ENCODE assay signal across 9 cellular contexts in the genomic region with DNA sequence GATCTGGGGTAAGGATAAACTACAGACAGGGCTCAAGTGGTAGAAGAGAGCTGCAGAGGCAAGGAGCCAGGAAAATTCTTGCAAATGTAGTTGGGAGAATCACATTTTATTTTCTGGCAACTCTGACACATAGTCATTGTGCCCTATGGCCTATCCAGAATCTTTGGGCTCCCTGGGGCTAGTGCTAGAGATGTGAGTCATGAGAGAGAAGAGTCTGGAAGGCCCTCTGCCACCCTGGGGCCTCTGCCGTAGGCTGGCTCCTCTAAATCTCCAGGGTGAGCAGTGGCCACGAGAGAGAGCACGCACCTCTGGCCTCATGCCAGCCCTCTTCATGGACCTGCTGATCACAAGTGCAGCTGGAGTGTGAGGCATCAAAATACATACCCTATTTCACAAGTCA.
DNase-seq lines count a peak whose midpoint lies in the region; ATAC-seq, FAIRE-seq and TF ChIP-seq lines count a peak whose summit lies in the region.
"Had no signal": no experiment of that assay in that cellular context is flagged by ENCODE, and none has a peak within 500 bp of the region (broad histone marks: within the 10 kb centered on the region; RNA-seq: fewer than 3 reads in every experiment).

No MANE protein-coding gene starts in this region.

- H3K9me3 Mint-ChIP-seq in CD8-positive, alpha-beta memory T cell = peaks cover 0 to 1% (median 0%) of the 10 kb centered on the region in 5 donors
- H3K9me3 Mint-ChIP-seq: activated naive CD4-positive, alpha-beta T cell treated with anti-CD3 and anti-CD28 coated beads, Interleukin-2, amount 50 U/mL, for 72 hours had no signal

- no peaks in the 10 kb centered on the region for H3K27me3 ChIP-seq in K562 (ENCODE audit: control insufficient read depth in 2 of 2, insufficient read depth in 2 of 2, low read length in 2 of 2)
- H3K27me3 ChIP-seq in lower lobe of right lung (ENCODE audit: low read depth) = no peaks in the 10 kb centered on the region
- H3K27me3 ChIP-seq in CD8-positive, alpha-beta memory T cell (ENCODE audit: insufficient read depth, low read length, poor library complexity, severe bottlenecking) = no peaks in the 10 kb centered on the region

- no peaks in the 10 kb centered on the region for H3K36me3 ChIP-seq in K562 (ENCODE audit: control insufficient read depth, insufficient read depth, low read length)
- H3K36me3 ChIP-seq in lower lobe of right lung = no peaks in the 10 kb centered on the region
- H3K36me3 ChIP-seq in OCI-LY7 (ENCODE audit: insufficient read depth, low read length) = no peaks in the 10 kb centered on the region
- H3K36me3 ChIP-seq in CD8-positive, alpha-beta memory T cell (ENCODE audit: insufficient read depth, low read length) = no peaks in the 10 kb centered on the region

- 0 out of 4 replicates have a peak overlapping the region, but pooled peaks of 1 of the 2 experiments have one; percentile 31 for H3K9ac ChIP-seq in K562 (ENCODE audit: insufficient read depth in 1 of 2, low read depth in 2 of 2, low read length in 2 of 2)

- FAIRE-seq in K562 (lab: Jason Lieb, UNC) = no peak

- H3K36me3 Mint-ChIP-seq in CD8-positive, alpha-beta memory T cell = no peaks in the 10 kb centered on the region

- H3K79me2 ChIP-seq in K562 (ENCODE audit: control insufficient read depth, insufficient read depth, low read length) (no peaks in the 10 kb centered on the region), OCI-LY7 (ENCODE audit: insufficient read depth, low read depth, low read length) (no peaks in the 10 kb centered on the region)

- H3K9me2 ChIP-seq in OCI-LY7 (ENCODE audit: insufficient read depth, low read length) = no peaks in the 10 kb centered on the region

- H3K4me2 ChIP-seq in K562 (ENCODE audit: insufficient read depth, low read length) (no peak overlapping the region), OCI-LY7 (ENCODE audit: low read length) (no peak overlapping the region)

- intact Hi-C loops in K562 (cut with micrococcal nuclease) = no loop called here
- intact Hi-C loops in lower lobe of right lung (cut with DNase I) = no loop called here
- intact Hi-C loops in OCI-LY7 (cut with micrococcal nuclease; ENCODE audit: unreplicated experiment) = no loop called here

- no peak for TF ChIP-seq POLR2A in K562 (conservative IDR thresholded peaks at IDR 0.05)

- H4K20me1 ChIP-seq in K562 (replicated peaks; ENCODE audit: control insufficient read depth, insufficient read depth, low read length) = no peaks in the 10 kb centered on the region
- H4K20me1 ChIP-seq in OCI-LY7 (ENCODE audit: insufficient read depth, low read length) = no peaks in the 10 kb centered on the region

- H3K27ac ChIP-seq in K562 (ENCODE audit: extremely low read depth, low read depth, low read length) = no peak overlapping the region
- H3K27ac ChIP-seq in lower lobe of right lung = no peak overlapping the region
- no peak overlapping the region for H3K27ac ChIP-seq in OCI-LY7 (ENCODE audit: low read depth, low read length, poor library complexity, severe bottlenecking)
- no peak overlapping the region for H3K27ac ChIP-seq in CD8-positive, alpha-beta memory T cell (ENCODE audit: low read depth, low read length)

- WGBS in K562 (ENCODE audit: insufficient coverage, low coverage, missing lambda C conversion rate) = 15% methylated on average over 3 of the region's 3 CpGs

- peaks cover 2 to 4% of the 10 kb centered on the region in 2 donors for H3K27me3 Mint-ChIP-seq in CD8-positive, alpha-beta memory T cell

- no peak for TF ChIP-seq EP300 in K562 (IDR thresholded peaks at IDR 0.05; ENCODE audit: low read length)

- DNase-seq in AG10803 (ENCODE audit: low read depth) = peak; percentile 71
- peak; percentile 62 for DNase-seq in NCI-H1092 treated with DMSO at 0.1 percent for 48 hours (lab: John Stamatoyannopoulos, UW)
- peak in 1 of 4 experiments; percentile 29 for DNase-seq in K562 (ENCODE audit: extremely low read depth in 1 of 4, low spot score in 3 of 4)
- peak; percentile 63 for DNase-seq in lower lobe of right lung
- no peak for DNase-seq in OCI-LY7 (ENCODE audit: low spot score)
- DNase-seq in CD8-positive, alpha-beta memory T cell = no peak

- BruUV-seq in K562 (replicated peaks; lab: Mats Ljungman, UMichigan) (no TSS peak), OCI-LY7 (replicated peaks; lab: Mats Ljungman, UMichigan) (no TSS peak)

- TF ChIP-seq CTCF in AG10803 (conservative IDR thresholded peaks at IDR 0.05; ENCODE audit: low read length) = no peak
- TF ChIP-seq CTCF in K562 (IDR thresholded peaks at IDR 0.05 in 2 of 3, conservative IDR thresholded peaks at IDR 0.05 in 1 of 3; ENCODE audit: insufficient read depth in 2 of 3, low read depth in 1 of 3, low read length in 3 of 3) = no peak
- TF ChIP-seq CTCF in lower lobe of right lung (IDR thresholded peaks at IDR 0.05) = no peak
- TF ChIP-seq CTCF in OCI-LY7 (conservative IDR thresholded peaks at IDR 0.05; ENCODE audit: low read length) = no peak

- CTCF ChIA-PET in K562 (lab: Yijun Ruan, JAX; ENCODE audit: low intra/inter-chr PET ratio) = no interaction called here
- CTCF ChIA-PET in OCI-LY7 (lab: Charles Lee; ENCODE audit: unreplicated experiment) = no interaction called here
- CTCF ChIA-PET in CD8-positive, alpha-beta memory T cell (lab: Charles Lee) = no interaction called here

- H3K9me1 ChIP-seq in K562 (ENCODE audit: control insufficient read depth, insufficient read depth, low read length) = no peaks in the 10 kb centered on the region

- TF ChIP-seq RAD21 in K562 (CRISPR knock-in tag; conservative IDR thresholded peaks at IDR 0.05 in 1 of 2, IDR thresholded peaks at IDR 0.05 in 1 of 2) = no peak

- H3K4me1 ChIP-seq in K562 (replicated peaks in 1 of 2; ENCODE audit: control insufficient read depth in 2 of 2, insufficient read depth in 2 of 2, low read length in 2 of 2) = peaks cover 0 to 1% of the 10 kb centered on the region in 2 experiments; a peak in 3 of 5 replicates
- no peaks in the 10 kb centered on the region for H3K4me1 ChIP-seq in lower lobe of right lung
- H3K4me1 ChIP-seq in OCI-LY7 (ENCODE audit: insufficient read depth, low read length, poor library complexity, severe bottlenecking) = no peaks in the 10 kb centered on the region
- H3K4me1 ChIP-seq in CD8-positive, alpha-beta memory T cell (ENCODE audit: insufficient read depth, low read length) = no peaks in the 10 kb centered on the region

- no peaks in the 10 kb centered on the region for H3K9me3 ChIP-seq in K562 (replicated peaks; ENCODE audit: control insufficient read depth, insufficient read depth, low read depth, low read length)
- no peaks in the 10 kb centered on the region for H3K9me3 ChIP-seq in lower lobe of right lung
- no peaks in the 10 kb centered on the region for H3K9me3 ChIP-seq in OCI-LY7 (ENCODE audit: low read length)
- no peaks in the 10 kb centered on the region for H3K9me3 ChIP-seq in CD8-positive, alpha-beta memory T cell (ENCODE audit: low read length)

- POLR2A ChIA-PET in K562 (lab: Yijun Ruan, JAX) (interaction anchor here (1.4 kb wide), 1 partner anchor 453 kb away, joined by 4 read pairs; a partner anchor contains a TSS), OCI-LY7 (lab: Charles Lee) (interaction anchor here (0.6 to 1.5 kb wide), 3 partner anchors 12 to 46 kb away, joined by 3 to 5 read pairs (median 3); no protein-coding TSS in a partner anchor)
- POLR2A ChIA-PET in CD8-positive, alpha-beta memory T cell (lab: Charles Lee) = no interaction called here

- in situ Hi-C loops in K562 (cut with MboI) = no loop called here

- H3K4me3 ChIP-seq in AG10803 (ENCODE audit: low read length) (no peak overlapping the region), K562 (no peak overlapping the region), lower lobe of right lung (no peak overlapping the region), OCI-LY7 (ENCODE audit: low read depth, low read length, poor library complexity, severe bottlenecking) (no peak overlapping the region)
- no peak overlapping the region for H3K4me3 ChIP-seq in CD8-positive, alpha-beta memory T cell (ENCODE audit: low read length)

- H3K4me1 Mint-ChIP-seq in CD8-positive, alpha-beta memory T cell = peaks cover 3 to 7% (median 6%) of the 10 kb centered on the region in 3 donors

- no peak overlapping the region for H3K4me3 Mint-ChIP-seq in CD8-positive, alpha-beta memory T cell

- peak; percentile 50 for ATAC-seq in K562
- peak; percentile 44 to 75 for ATAC-seq in lower lobe of right lung
- ATAC-seq in GM18867 (IDR thresholded peaks at IDR 0.05; ENCODE audit: unreplicated experiment) = no peak
- no peak for ATAC-seq in GM21515 (IDR thresholded peaks at IDR 0.05; ENCODE audit: unreplicated experiment)
- ATAC-seq: activated naive CD4-positive, alpha-beta T cell treated with anti-CD3 and anti-CD28 coated beads, Interleukin-2, amount 50 U/mL, for 72 hours had no signal

- H2AFZ ChIP-seq in K562 (ENCODE audit: low read depth, low read length) = peak overlapping the region; percentile 66
- no peak overlapping the region; the same call in 1 of the 2 replicates for H2AFZ ChIP-seq in OCI-LY7 (ENCODE audit: low read length)

- H3K27ac Mint-ChIP-seq in CD8-positive, alpha-beta memory T cell = no peak overlapping the region

Comparison
In these comparisons a context has a peak if more than half of its experiments do, and no peak if none do; other contexts are left out.
1. DNase-seq: peak in AG10803 (single experiment), NCI-H1092 treated with DMSO at 0.1 percent for 48 hours (single experiment) and lower lobe of right lung (single experiment); none in OCI-LY7 (single experiment) and CD8-positive, alpha-beta memory T cell (0 of 5).
2. ATAC-seq: peak in K562 (single experiment) and lower lobe of right lung (2 of 2); none in GM18867 (single experiment) and GM21515 (single experiment).